35 cellular contexts compared by ENCODE assay signal in genomic region chr10:129089341-129089740, GRCh38.
"Had no signal": no experiment of that assay in that cellular context is flagged by ENCODE, and none has a peak within 500 bp of the region (broad histone marks: within the 10 kb centered on the region; RNA-seq: fewer than 3 reads in every experiment).

No MANE protein-coding gene starts in this region.

- H3K9me3 Mint-ChIP-seq: activated naive CD4-positive, alpha-beta T cell treated with anti-CD3 and anti-CD28 coated beads, Interleukin-2, amount 10 ng/mL, durations not matched to agents 7 days and 5 days; activated naive CD4-positive, alpha-beta T cell treated with anti-CD3 and anti-CD28 coated beads, Interleukin-2, amount 50 U/mL, for 24 hours; central memory CD8-positive, alpha-beta T cell had no signal

- H3K27me3 Mint-ChIP-seq: activated CD4-positive, alpha-beta memory T cell treated with anti-CD3 and anti-CD28 coated beads for 36 hours; activated naive CD4-positive, alpha-beta T cell treated with anti-CD3 and anti-CD28 coated beads, Interleukin-2, amount 50 U/mL, for 24 hours; activated naive CD8-positive, alpha-beta T cell; activated naive CD8-positive, alpha-beta T cell treated with anti-CD3 and anti-CD28 coated beads, Interleukin-2, amount 50 U/mL, for 24 hours; activated T-cell treated with anti-CD3 and anti-CD28 coated beads, Interleukin-2, amount 50 U/mL, for 24 hours; brain; central memory CD8-positive, alpha-beta T cell had no signal

- FAIRE-seq: bronchial epithelial cell, TTC549 had no signal

- H3K27ac ChIP-seq: ascending aorta, cardiac muscle cell, VCaP had no signal

- H3K36me3 Mint-ChIP-seq: activated CD4-positive, alpha-beta memory T cell treated with anti-CD3 and anti-CD28 coated beads for 36 hours; activated naive CD4-positive, alpha-beta T cell treated with anti-CD3 and anti-CD28 coated beads, Interleukin-2, amount 10 ng/mL, durations not matched to agents 7 days and 5 days; activated naive CD4-positive, alpha-beta T cell treated with anti-CD3 and anti-CD28 coated beads, Interleukin-2, amount 50 U/mL, for 24 hours; activated naive CD8-positive, alpha-beta T cell; activated naive CD8-positive, alpha-beta T cell treated with anti-CD3 and anti-CD28 coated beads, Interleukin-2, amount 10 ng/mL, durations not matched to agents 7 days and 5 days; brain had no signal

- H3K4me3 Mint-ChIP-seq: activated B cell treated with CpG ODN at 0.5 μM for 24 hours; activated CD4-positive, alpha-beta memory T cell treated with anti-CD3 and anti-CD28 coated beads for 36 hours; activated CD4-positive, alpha-beta T cell treated with anti-CD3 and anti-CD28 coated beads, Interleukin-2, amount 10 ng/mL, durations not matched to agents 24 days and 14 days; activated naive CD4-positive, alpha-beta T cell treated with anti-CD3 and anti-CD28 coated beads, Interleukin-2, amount 10 ng/mL, durations not matched to agents 7 days and 5 days; activated naive CD4-positive, alpha-beta T cell treated with anti-CD3 and anti-CD28 coated beads, Interleukin-2, amount 50 U/mL, for 24 hours; activated naive CD8-positive, alpha-beta T cell; activated naive CD8-positive, alpha-beta T cell treated with anti-CD3 and anti-CD28 coated beads, Interleukin-2, amount 10 ng/mL, durations not matched to agents 7 days and 5 days; activated naive CD8-positive, alpha-beta T cell treated with anti-CD3 and anti-CD28 coated beads, Interleukin-2, amount 50 U/mL, for 24 hours; activated T-cell treated with anti-CD3 and anti-CD28 coated beads, Interleukin-2, amount 50 U/mL, for 24 hours; brain; central memory CD8-positive, alpha-beta T cell; T-helper 1 cell treated with Interleukin-12 subunit alpha and Interleukin-12 subunit beta and Interleukin-4 antibody, amounts not matched to agents 30 μg/mL and 1 μg/mL, for 36 hours; T-helper 2 cell treated with Interferon-gamma antibody and Interleukin-4, amounts not matched to agents 5 μg/mL and 100 μg/mL, for 36 hours had no signal

- H3K36me3 ChIP-seq: ascending aorta, cardiac muscle cell had no signal

- ATAC-seq: activated naive CD8-positive, alpha-beta T cell treated with anti-CD3 and anti-CD28 coated beads, Interleukin-2, amount 50 U/mL, for 24 hours had no signal

- H3K27me3 ChIP-seq: ascending aorta had no signal

- H3K9me3 ChIP-seq: ascending aorta had no signal

- H3K27ac Mint-ChIP-seq: activated B cell treated with CpG ODN at 0.5 μM for 24 hours; activated CD4-positive, alpha-beta memory T cell treated with anti-CD3 and anti-CD28 coated beads for 36 hours; activated CD4-positive, alpha-beta T cell treated with anti-CD3 and anti-CD28 coated beads, Interleukin-2, amount 10 ng/mL, durations not matched to agents 24 days and 14 days; activated naive CD4-positive, alpha-beta T cell treated with anti-CD3 and anti-CD28 coated beads, Interleukin-2, amount 10 ng/mL, durations not matched to agents 7 days and 5 days; activated naive CD4-positive, alpha-beta T cell treated with anti-CD3 and anti-CD28 coated beads, Interleukin-2, amount 50 U/mL, for 24 hours; activated naive CD8-positive, alpha-beta T cell; activated naive CD8-positive, alpha-beta T cell treated with anti-CD3 and anti-CD28 coated beads, Interleukin-2, amount 10 ng/mL, durations not matched to agents 7 days and 5 days; activated naive CD8-positive, alpha-beta T cell treated with anti-CD3 and anti-CD28 coated beads, Interleukin-2, amount 50 U/mL, for 24 hours; activated T-cell treated with anti-CD3 and anti-CD28 coated beads, Interleukin-2, amount 50 U/mL, for 24 hours; activated T-helper 2 cell treated with anti-CD3 and anti-CD28 coated beads, Interferon-gamma antibody, Interleukin-2, Interleukin-4, amounts not matched to agents 10 μg/mL and 5 μg/mL and 100 μg/mL, durations not matched to agents 14 hours and 24 hours and 36 hours; brain; T-helper 1 cell treated with Interleukin-12 subunit alpha and Interleukin-12 subunit beta and Interleukin-4 antibody, amounts not matched to agents 30 μg/mL and 1 μg/mL, for 36 hours; T-helper 2 cell treated with Interferon-gamma antibody and Interleukin-4, amounts not matched to agents 5 μg/mL and 100 μg/mL, for 36 hours had no signal

- DNase-seq: activated B cell treated with CpG ODN at 0.5 μM for 24 hours; activated CD4-positive, alpha-beta memory T cell treated with anti-CD3 and anti-CD28 coated beads for 36 hours; activated CD4-positive, alpha-beta T cell treated with anti-CD3 and anti-CD28 coated beads for 4 hours; activated CD4-positive, alpha-beta T cell treated with anti-CD3 and anti-CD28 coated beads, Interleukin-2, amount 10 ng/mL, durations not matched to agents 24 days and 14 days; activated CD4-positive, alpha-beta T cell treated with anti-CD3 and anti-CD28 coated beads, Interleukin-2, amount 50 U/mL, for 1 hour; activated CD4-positive, alpha-beta T cell treated with anti-CD3 and anti-CD28 coated beads, Interleukin-2, amount 50 U/mL, for 4 hours; activated CD4-positive, CD25-positive, alpha-beta regulatory T cell treated with anti-CD3 and anti-CD28 coated beads, Interleukin-2, amount 50 U/mL, for 72 hours; activated CD8-positive, alpha-beta memory T cell treated with anti-CD3 and anti-CD28 coated beads, Interleukin-2, amount 50 U/mL, for 48 hours; activated effector memory CD4-positive, alpha-beta T cell treated with Interleukin-2 at 50 U/mL for 16 hours; activated gamma-delta T cell; activated naive CD4-positive, alpha-beta T cell treated with anti-CD3 and anti-CD28 coated beads, Interleukin-2, amount 10 ng/mL, durations not matched to agents 7 days and 5 days; activated naive CD4-positive, alpha-beta T cell treated with Interleukin-2 at 50 U/mL for 16 hours; activated naive CD8-positive, alpha-beta T cell treated with anti-CD3 and anti-CD28 coated beads, Interleukin-2, amount 10 ng/mL, durations not matched to agents 7 days and 5 days; activated naive CD8-positive, alpha-beta T cell treated with anti-CD3 and anti-CD28 coated beads, Interleukin-2, amount 50 U/mL, for 24 hours; activated T-cell treated with anti-CD3 and anti-CD28 coated beads, Interleukin-2, amount 50 U/mL, for 24 hours; activated T-cell treated with anti-CD3 and anti-CD28 coated beads, Interleukin-2, amount 50 U/mL, for 48 hours; amygdala; anterior cingulate cortex; caudate nucleus; SW 1271; T-helper 1 cell; T-helper 2 cell; T-helper 9 cell had no signal

- H3K4me1 Mint-ChIP-seq: activated B cell treated with CpG ODN at 0.5 μM for 24 hours; activated CD4-positive, alpha-beta T cell treated with anti-CD3 and anti-CD28 coated beads, Interleukin-2, amount 10 ng/mL, durations not matched to agents 24 days and 14 days; activated naive CD4-positive, alpha-beta T cell treated with anti-CD3 and anti-CD28 coated beads, Interleukin-2, amount 50 U/mL, for 24 hours; activated naive CD8-positive, alpha-beta T cell treated with anti-CD3 and anti-CD28 coated beads, Interleukin-2, amount 50 U/mL, for 24 hours; central memory CD8-positive, alpha-beta T cell had no signal

- H3K4me1 ChIP-seq: ascending aorta had no signal

- H3K4me3 ChIP-seq: ascending aorta, cardiac muscle cell had no signal
